1 cellular context compared by ENCODE assay signal in genomic region chr2:212392048-212392447, GRCh38.
TF ChIP-seq lines count a peak whose summit lies in the region.

No MANE protein-coding gene starts in this region.

TF ChIP-seq in SK-N-SH, 30 proteins besides CTCF, POLR2A, EP300 and RAD21 (continued from another document):
- TF ChIP-seq, protein P1, sequence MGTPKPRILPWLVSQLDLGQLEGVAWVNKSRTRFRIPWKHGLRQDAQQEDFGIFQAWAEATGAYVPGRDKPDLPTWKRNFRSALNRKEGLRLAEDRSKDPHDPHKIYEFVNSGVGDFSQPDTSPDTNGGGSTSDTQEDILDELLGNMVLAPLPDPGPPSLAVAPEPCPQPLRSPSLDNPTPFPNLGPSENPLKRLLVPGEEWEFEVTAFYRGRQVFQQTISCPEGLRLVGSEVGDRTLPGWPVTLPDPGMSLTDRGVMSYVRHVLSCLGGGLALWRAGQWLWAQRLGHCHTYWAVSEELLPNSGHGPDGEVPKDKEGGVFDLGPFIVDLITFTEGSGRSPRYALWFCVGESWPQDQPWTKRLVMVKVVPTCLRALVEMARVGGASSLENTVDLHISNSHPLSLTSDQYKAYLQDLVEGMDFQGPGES (IDR thresholded peaks at IDR 0.05; ENCODE audit: low read depth, low read length): no peak
- TF ChIP-seq EZH2phosphoT487 (IDR thresholded peaks at IDR 0.05; ENCODE audit: borderline replicate concordance, low read depth): no peak
- no peak for TF ChIP-seq YY1 (IDR thresholded peaks at IDR 0.05; ENCODE audit: low read depth)
- no peak for TF ChIP-seq RXRA (IDR thresholded peaks at IDR 0.05; ENCODE audit: borderline replicate concordance, low read depth)
- TF ChIP-seq MAX (IDR thresholded peaks at IDR 0.05; ENCODE audit: low read depth): no peak
- peak; percentile 68 for TF ChIP-seq FOSL2 (IDR thresholded peaks at IDR 0.05; ENCODE audit: borderline replicate concordance, low read depth)
- no peak for TF ChIP-seq SMC3 (IDR thresholded peaks at IDR 0.05; ENCODE audit: low read depth, low read length)
- peak; percentile 52; the same call in 1 of the 2 replicates for TF ChIP-seq PBX3 (IDR thresholded peaks at IDR 0.05)
- no peak for TF ChIP-seq FOXM1 (IDR thresholded peaks at IDR 0.05; ENCODE audit: low read depth)
- TF ChIP-seq USF2 (IDR thresholded peaks at IDR 0.05; ENCODE audit: borderline replicate concordance, low read depth, low read length): no peak
- peak; percentile 11; the same call in 1 of the 2 replicates for TF ChIP-seq TEAD4 (IDR thresholded peaks at IDR 0.05; ENCODE audit: borderline replicate concordance, insufficient read depth)
- TF ChIP-seq TCF12 (IDR thresholded peaks at IDR 0.05): peak; percentile 68
- TF ChIP-seq GATA2 (CRISPR knock-in tag; IDR thresholded peaks at IDR 0.05): no peak
- TF ChIP-seq ELF1 (IDR thresholded peaks at IDR 0.05): no peak
- no peak for TF ChIP-seq GABPA (IDR thresholded peaks at IDR 0.05; ENCODE audit: low read depth)
- TF ChIP-seq RCOR1 (IDR thresholded peaks at IDR 0.05; ENCODE audit: low read length): no peak
- TF ChIP-seq MXI1 (IDR thresholded peaks at IDR 0.05; ENCODE audit: low read depth, low read length): no peak
- TF ChIP-seq TAF1 (IDR thresholded peaks at IDR 0.05; ENCODE audit: borderline replicate concordance, low read depth, low read length): no peak
- TF ChIP-seq POLR2AphosphoS5 (IDR thresholded peaks at IDR 0.05; ENCODE audit: low read depth, low read length): no peak
- TF ChIP-seq RFX5 (IDR thresholded peaks at IDR 0.05; ENCODE audit: low read length): no peak
- TF ChIP-seq JUND (IDR thresholded peaks at IDR 0.05): peak; percentile 43; the same call in 1 of the 2 replicates
- no peak for TF ChIP-seq REST (IDR thresholded peaks at IDR 0.05; ENCODE audit: low read depth, low read length)
TF ChIP-seq in SK-N-SH: peak in this region for 5.
